Comparison of ENCODE assay signal across 26 cellular contexts in genomic region chr1:247475793-247476192, GRCh38. TPM values are rescaled to one million over a fixed set of nuclear protein-coding genes. Genes with fewer than 3 reads are reported as not detected.
DNase-seq lines count a peak whose midpoint lies in the region; ATAC-seq, FAIRE-seq and TF ChIP-seq lines count a peak whose summit lies in the region.
"Had no signal": no experiment of that assay in that cellular context is flagged by ENCODE, and none has a peak within 500 bp of the region (broad histone marks: within the 10 kb centered on the region; RNA-seq: fewer than 3 reads in every experiment).

No MANE protein-coding gene starts in this region.

- no peaks in the 10 kb centered on the region for H3K27me3 ChIP-seq in GM12878 (replicated peaks in 1 of 2; ENCODE audit: control insufficient read depth in 2 of 2, insufficient read depth in 2 of 2, low read length in 1 of 2)
- H3K27me3 ChIP-seq: Peyer's patch had no signal

- POLR2A ChIA-PET in GM12878 (lab: Charles Lee): interaction anchor here (1.2 kb wide), 1 partner anchor 11 kb away, joined by 4 read pairs; no protein-coding TSS in a partner anchor

- CTCF ChIA-PET in GM12878 (lab: Yijun Ruan, JAX): interaction anchor here (1.6 to 5.9 kb wide), 2 partner anchors 10 to 87 kb away, joined by 13 to 49 read pairs; no protein-coding TSS in a partner anchor

- no peaks in the 10 kb centered on the region for H3K9me3 Mint-ChIP-seq in IgD-negative memory B cell

- no peaks in the 10 kb centered on the region for H4K20me1 ChIP-seq in GM12878 (ENCODE audit: control insufficient read depth, insufficient read depth)

- H3K36me3 ChIP-seq in GM12878 (ENCODE audit: control insufficient read depth in 2 of 2, insufficient read depth in 2 of 2, low read length in 1 of 2): no peaks in the 10 kb centered on the region
- H3K36me3 ChIP-seq: Peyer's patch had no signal

- no peak for DNase-seq in GM12878 (ENCODE audit: low read depth, low spot score)
- no peak for DNase-seq in NCI-H2107 (lab: John Stamatoyannopoulos, UW)
- no peak for DNase-seq in SIG-M5 (lab: John Stamatoyannopoulos, UW)
- DNase-seq in NCI-H226: no peak
- no peak for DNase-seq in stimulated activated CD4-positive, alpha-beta T cell treated with anti-CD3 and anti-CD28 coated beads, Interleukin-12 subunit alpha, Interleukin-12 subunit beta, amount 100 ng/mL, for 4 hours
- DNase-seq: AML-193; C1 segment of cervical spinal cord; CD4-positive, alpha-beta memory T cell; COR-L47; GDM1; HCEC 1CT; MV-4-11; NCI-H1105 treated with DMSO at 0.1 percent for 48 hours; NCI-H146; NCI-H2029; NCI-H526 treated with DMSO at 0.1 percent for 48 hours; SHP77 treated with DMSO at 0.1 percent for 48 hours; SK-N-SH; T-helper 17 cell had no signal

- SMC1A ChIA-PET in GM12878 (lab: Charles Lee; ENCODE audit: uncharacterized antibody, unreplicated experiment): interaction anchor here (0.8 to 2.7 kb wide), 10 partner anchors 8 to 85 kb away, joined by 3 to 13 read pairs (median 4); no protein-coding TSS in a partner anchor

- no peaks in the 10 kb centered on the region for H3K27me3 Mint-ChIP-seq in IgD-negative memory B cell
- H3K27me3 Mint-ChIP-seq: T-helper 17 cell had no signal

- peak overlapping the region; percentile 24; the same call in 1 of the 2 replicates for H3K27ac ChIP-seq in GM12878 (ENCODE audit: control insufficient read depth, insufficient read depth)

- 94% methylated on average over 2 of the region's 2 CpGs for WGBS in GM12878 (ENCODE audit: insufficient coverage, insufficient replicate concordance, low lambda C conversion rate, missing lambda C conversion rate)

- peaks cover 4% of the 10 kb centered on the region for H3K36me3 Mint-ChIP-seq in IgD-negative memory B cell
- H3K36me3 Mint-ChIP-seq: CD4-positive, alpha-beta memory T cell had no signal

- RAD21 ChIA-PET in GM12878 (lab: Charles Lee; ENCODE audit: unreplicated experiment): no interaction called here

- peaks cover 10% of the 10 kb centered on the region for H3K4me1 ChIP-seq in GM12878 (ENCODE audit: control insufficient read depth, insufficient read depth, low read length)
- H3K4me1 ChIP-seq: Peyer's patch had no signal

- intact Hi-C loops in GM12878 (cut with micrococcal nuclease; ENCODE audit: unreplicated experiment): loop anchor here (5.0 kb wide), 1 partner anchor 33 kb away; no protein-coding TSS in a partner anchor

- H3K4me3 Mint-ChIP-seq in IgD-negative memory B cell: peak overlapping the region in 1 of 4 donors; percentile 76
- H3K4me3 Mint-ChIP-seq: CD4-positive, alpha-beta memory T cell; T-helper 17 cell had no signal

- H3K79me2 ChIP-seq in GM12878 (ENCODE audit: control insufficient read depth, insufficient read depth, low read length): no peaks in the 10 kb centered on the region

- H3K4me1 Mint-ChIP-seq in IgD-negative memory B cell: peaks cover 12 to 15% (median 14%) of the 10 kb centered on the region in 3 donors
- H3K4me1 Mint-ChIP-seq: CD4-positive, alpha-beta memory T cell; T-helper 17 cell had no signal

- in situ Hi-C loops in GM12878 (cut with MboI): loop anchor here (5.0 kb wide), 1 partner anchor 88 kb away; no protein-coding TSS in a partner anchor

- no peak for TF ChIP-seq POLR2A in GM12878 (IDR thresholded peaks at IDR 0.05; ENCODE audit: low read depth, low read length)

- FAIRE-seq in GM12878 (lab: Jason Lieb, UNC): no peak
- FAIRE-seq: A204.1, H1 had no signal

- no peak for TF ChIP-seq RAD21 in GM12878 (IDR thresholded peaks at IDR 0.05; ENCODE audit: insufficient read depth, low read depth, low read length)

- peak; percentile 18 for ATAC-seq in GM18907 (IDR thresholded peaks at IDR 0.05; ENCODE audit: unreplicated experiment)
- no peak; the same call in 2 of the 3 replicates for ATAC-seq in GM12878
- ATAC-seq: T-helper 17 cell had no signal

- no peak for TF ChIP-seq CTCF in GM12878 (IDR thresholded peaks at IDR 0.05 in 2 of 3, conservative IDR thresholded peaks at IDR 0.05 in 1 of 3; ENCODE audit: control insufficient read depth in 2 of 3, extremely low read depth in 1 of 3, insufficient read depth in 1 of 3, low read depth in 3 of 3, low read length in 3 of 3)

- H3K27ac Mint-ChIP-seq in IgD-negative memory B cell: peak overlapping the region; percentile 60 to 89 (median 80)
- H3K27ac Mint-ChIP-seq: CD4-positive, alpha-beta memory T cell; T-helper 17 cell had no signal

- no peak overlapping the region for H3K9ac ChIP-seq in GM12878 (ENCODE audit: control insufficient read depth, insufficient read depth, low read length)
- H3K9ac ChIP-seq: SK-N-SH had no signal

- 0 out of 2 replicates have a peak overlapping the region, but pooled peaks have one; percentile 30 for H3K4me2 ChIP-seq in GM12878 (ENCODE audit: control insufficient read depth, insufficient read depth)
- H3K4me2 ChIP-seq: SK-N-SH had no signal

- TF ChIP-seq EP300 in GM12878 (IDR thresholded peaks at IDR 0.05; ENCODE audit: borderline replicate concordance in 1 of 2, control insufficient read depth in 1 of 2, low read depth in 2 of 2, low read length in 2 of 2): no peak

- BruUV-seq in GM12878 (replicated peaks; lab: Mats Ljungman, UMichigan): no TSS peak

- H2AFZ ChIP-seq in GM12878 (ENCODE audit: control insufficient read depth, low read depth, low read length): no peak overlapping the region

- no peak overlapping the region for H3K4me3 ChIP-seq in GM12878
- H3K4me3 ChIP-seq: Peyer's patch had no signal

- H3K9me3 ChIP-seq in GM12878 (replicated peaks; ENCODE audit: control insufficient read depth, insufficient read depth, low read length): no peaks in the 10 kb centered on the region; the same call in 2 of the 3 replicates
- H3K9me3 ChIP-seq: Peyer's patch, SK-N-SH had no signal

TF ChIP-seq in GM12878, 131 proteins besides CTCF, POLR2A, EP300 and RAD21:
- TF ChIP-seq TCF7 (IDR thresholded peaks at IDR 0.05; ENCODE audit: borderline replicate concordance) (no peak), CHD4 (IDR thresholded peaks at IDR 0.05) (no peak), NFIC (IDR thresholded peaks at IDR 0.05; ENCODE audit: low read depth, low read length) (no peak), TBL1XR1 (IDR thresholded peaks at IDR 0.05; ENCODE audit: low read depth, low read length) (no peak), NFYA (IDR thresholded peaks at IDR 0.05; ENCODE audit: borderline replicate concordance, low read depth, low read length) (no peak)

RNA-seq across cellular contexts. Expression of gene OR2B11, which starts 17.9 kb away (rescaled TPM):
- polyA plus RNA-seq in IgD-negative memory B cell: not detected
- not detected in 2 replicates for total RNA-seq in GM12878 (2013; cell fraction: nucleolus; rRNA removed)
- not detected in 2 replicates for total RNA-seq in GM12878 (2014; rRNA removed)
- total RNA-seq in GM12878 (2014; rRNA removed; fragmentation: Illumina TruSeq; extraction: Trizol): not detected in 2 replicates
- not detected in 2 replicates for total RNA-seq in GM12878 (2021)
- polyA plus RNA-seq in GM12878 (2011; ENCODE audit: low read depth): not detected
- not detected in 2 replicates for polyA plus RNA-seq in GM12878 (2011; rRNA removed)
- polyA plus RNA-seq in GM12878 (2011; cell fraction: cytosol; rRNA removed): not detected in 2 replicates
- not detected in 2 replicates for polyA plus RNA-seq in GM12878 (2011; cell fraction: nucleus; rRNA removed)
- polyA plus RNA-seq in GM12878 (2012): not detected in 2 replicates
- not detected in 2 replicates for polyA plus RNA-seq in GM12878 (2014; fragmentation: Illumina TruSeq; extraction: Trizol)
- polyA plus RNA-seq in GM12878 (2014; fragmentation: Nextera tagmentation; extraction: Ambion mirVana): under 1 TPM; 0.02 to 0.08 TPM
- polyA plus RNA-seq in GM12878 (2014; rRNA removed): 0.01 TPM in 1 of 2 replicates, not detected in the other
- polyA plus RNA-seq in GM12878 (2016; fragmentation: Nextera tagmentation; extraction: Ambion mirVana): not detected
- not detected in 2 replicates for polyA minus RNA-seq in GM12878 (2011; rRNA and poly(A)+ RNA removed)
- polyA minus RNA-seq in GM12878 (2011; cell fraction: cytosol; rRNA and poly(A)+ RNA removed): not detected in 2 replicates
- polyA minus RNA-seq in GM12878 (2011; cell fraction: nucleus; rRNA and poly(A)+ RNA removed): not detected in 2 replicates
- total RNA-seq: CD4-positive, alpha-beta memory T cell; H1; NCI-H460; OCI-LY7; Peyer's patch had no signal
- polyA plus RNA-seq: CD4-positive, alpha-beta memory T cell; H1; SK-N-SH had no signal

RNA-seq across cellular contexts. Expression of gene NLRP3, which starts 59.8 kb away (rescaled TPM):
- polyA plus RNA-seq in IgD-negative memory B cell: 0.08 TPM
- total RNA-seq in GM12878 (2013; cell fraction: nucleolus; rRNA removed): 11.1 and 15.1 TPM in 2 replicates
- 10.4 and 11.6 TPM in 2 replicates for total RNA-seq in GM12878 (2014; rRNA removed)
- total RNA-seq in GM12878 (2014; rRNA removed; fragmentation: Illumina TruSeq; extraction: Trizol): 9.7 and 9.8 TPM in 2 replicates
- total RNA-seq in GM12878 (2021): 8.4 and 9.5 TPM in 2 replicates
- polyA plus RNA-seq in GM12878 (2011; ENCODE audit: low read depth): 0.12 TPM
- polyA plus RNA-seq in GM12878 (2011; rRNA removed): 1.8 and 2.4 TPM in 2 replicates
- polyA plus RNA-seq in GM12878 (2011; cell fraction: cytosol; rRNA removed): 1.9 and 3.3 TPM in 2 replicates
- 1.1 and 2.6 TPM in 2 replicates for polyA plus RNA-seq in GM12878 (2011; cell fraction: nucleus; rRNA removed)
- 0.10 and 0.37 TPM in 2 replicates for polyA plus RNA-seq in GM12878 (2012)
- 6.5 and 7.8 TPM in 2 replicates for polyA plus RNA-seq in GM12878 (2014; fragmentation: Illumina TruSeq; extraction: Trizol)
- polyA plus RNA-seq in GM12878 (2014; fragmentation: Nextera tagmentation; extraction: Ambion mirVana): 1 to 10 TPM; 2.5 to 3.4 TPM
- polyA plus RNA-seq in GM12878 (2014; rRNA removed): 6.6 and 7.2 TPM in 2 replicates
- polyA plus RNA-seq in GM12878 (2016; fragmentation: Nextera tagmentation; extraction: Ambion mirVana): 1 to 10 TPM; 2.4 to 3.4 TPM
- polyA minus RNA-seq in GM12878 (2011; rRNA and poly(A)+ RNA removed): 3.4 and 4.1 TPM in 2 replicates
- 0.67 and 2.0 TPM in 2 replicates for polyA minus RNA-seq in GM12878 (2011; cell fraction: cytosol; rRNA and poly(A)+ RNA removed)
- polyA minus RNA-seq in GM12878 (2011; cell fraction: nucleus; rRNA and poly(A)+ RNA removed): 0.85 and 2.3 TPM in 2 replicates
- total RNA-seq: NCI-H460, OCI-LY7 had no signal
